12 cellular contexts compared by ENCODE assay signal in genomic region chr10:76717141-76717540, GRCh38.
A peak's percentile ranks its signal among the peaks of the same experiment; 100 is the strongest.
DNase-seq lines count a peak whose midpoint lies in the region; ATAC-seq and TF ChIP-seq lines count a peak whose summit lies in the region.
"Had no signal": no experiment of that assay in that cellular context is flagged by ENCODE, and none has a peak within 500 bp of the region (broad histone marks: within the 10 kb centered on the region; RNA-seq: fewer than 3 reads in every experiment).

No MANE protein-coding gene starts in this region.

- H3K4me3 ChIP-seq in ACC112 (ENCODE audit: low read depth, low read length): 0 out of 2 replicates have a peak overlapping the region, but pooled peaks have one; percentile 5
- H3K4me3 ChIP-seq: lung had no signal

- no peak overlapping the region for H3K4me3 Mint-ChIP-seq in HFFc6
- H3K4me3 Mint-ChIP-seq: stimulated activated naive CD8-positive, alpha-beta T cell treated with anti-CD3 and anti-CD28 coated beads, Interleukin-15, Interleukin-2, amounts not matched to agents 100 ng/mL and 50 ng/mL, for 24 hours had no signal

- H3K4me1 ChIP-seq in ACC112 (ENCODE audit: control insufficient read depth, insufficient read depth, low read length, unreplicated experiment): peaks cover 39% of the 10 kb centered on the region
- H3K4me1 ChIP-seq in foreskin keratinocyte: no peaks in the 10 kb centered on the region

- H3K4me1 Mint-ChIP-seq in HFFc6 (ENCODE audit: low read depth): peaks cover 15% of the 10 kb centered on the region

- ATAC-seq in foreskin keratinocyte: peak; percentile 94
- no peak for ATAC-seq in HG03439 (IDR thresholded peaks at IDR 0.05; ENCODE audit: unreplicated experiment)
- no peak for ATAC-seq in GM19395 (IDR thresholded peaks at IDR 0.05; ENCODE audit: unreplicated experiment)

- no peaks in the 10 kb centered on the region for H3K79me2 ChIP-seq in ACC112 (ENCODE audit: control insufficient read depth, insufficient read depth, low read length, unreplicated experiment)

- no peaks in the 10 kb centered on the region for H3K9me3 Mint-ChIP-seq in HFFc6
- H3K9me3 Mint-ChIP-seq: stimulated activated naive CD8-positive, alpha-beta T cell treated with anti-CD3 and anti-CD28 coated beads, Interleukin-15, Interleukin-2, amounts not matched to agents 100 ng/mL and 50 ng/mL, for 24 hours had no signal

- no peaks in the 10 kb centered on the region for H3K36me3 Mint-ChIP-seq in HFFc6 (ENCODE audit: low read depth)

- TF ChIP-seq CTCF in HFFc6 (IDR thresholded peaks at IDR 0.05): no peak
- TF ChIP-seq CTCF in foreskin keratinocyte (conservative IDR thresholded peaks at IDR 0.05): no peak

- peak overlapping the region; percentile 61 for H3K27ac ChIP-seq in ACC112 (ENCODE audit: low read depth, low read length)
- H3K27ac ChIP-seq in foreskin keratinocyte: no peak overlapping the region

- H3K36me3 ChIP-seq in ACC112 (ENCODE audit: insufficient read depth, low read length): no peaks in the 10 kb centered on the region

- H3K27me3 Mint-ChIP-seq in HFFc6 (ENCODE audit: insufficient read depth): peaks cover 4% of the 10 kb centered on the region; the same call in 1 of the 2 replicates
- H3K27me3 Mint-ChIP-seq: stimulated activated naive CD8-positive, alpha-beta T cell treated with anti-CD3 and anti-CD28 coated beads, Interleukin-15, Interleukin-2, amounts not matched to agents 100 ng/mL and 50 ng/mL, for 24 hours had no signal

- DNase-seq in HFFc6 (peak; percentile 55), astrocyte of the hippocampus (ENCODE audit: low read depth, low spot score) (peak; percentile 53), foreskin keratinocyte (peak; percentile 38 to 63), amygdala (lab: John Stamatoyannopoulos, UW) (no peak)
- DNase-seq in activated CD4-positive, alpha-beta T cell treated with anti-CD3 and anti-CD28 coated beads for 1 hour: no peak
- DNase-seq: central memory CD4-positive, alpha-beta T cell; NCI-H1092 treated with DMSO at 0.1 percent for 48 hours had no signal

- H3K27me3 ChIP-seq in ACC112 (ENCODE audit: insufficient read depth, low read length) (no peaks in the 10 kb centered on the region), foreskin keratinocyte (peaks cover 3% of the 10 kb centered on the region)

- H2AFZ ChIP-seq in ACC112 (ENCODE audit: low read length, unreplicated experiment): peak overlapping the region; percentile 13

- H3K27ac Mint-ChIP-seq in HFFc6: no peak overlapping the region
- H3K27ac Mint-ChIP-seq: stimulated activated naive CD8-positive, alpha-beta T cell treated with anti-CD3 and anti-CD28 coated beads, Interleukin-15, Interleukin-2, amounts not matched to agents 100 ng/mL and 50 ng/mL, for 24 hours had no signal

Comparison
In these comparisons a context has a peak if more than half of its experiments do, and no peak if none do; other contexts are left out.
1. DNase-seq: peak in HFFc6 (single experiment), astrocyte of the hippocampus (single experiment) and foreskin keratinocyte (2 of 2); none in activated CD4-positive, alpha-beta T cell treated with anti-CD3 and anti-CD28 coated beads for 1 hour (single experiment) and amygdala (0 of 56).